In the genomic region with DNA sequence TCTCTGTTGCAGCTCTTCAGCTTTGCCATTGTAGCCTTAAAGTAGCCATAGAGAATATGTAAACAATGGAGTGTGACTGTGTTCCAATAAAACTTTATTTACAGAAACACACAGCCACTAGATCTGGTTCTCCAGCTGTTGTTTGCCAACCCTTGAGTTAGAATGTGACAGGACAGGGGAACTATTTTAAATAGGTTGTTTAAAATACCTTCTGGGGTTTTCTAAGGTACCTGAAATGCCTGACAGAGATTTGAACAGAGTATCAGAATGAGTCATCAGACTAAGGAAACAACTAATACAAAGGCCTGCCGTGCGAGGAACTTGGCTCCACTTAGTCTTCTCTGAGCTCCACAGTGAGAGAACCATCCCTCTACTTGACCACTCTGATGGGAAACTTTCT, we compare ENCODE assay signal across 8 cellular contexts.
A peak's percentile ranks its signal among the peaks of the same experiment; 100 is the strongest.
DNase-seq lines count a peak whose midpoint lies in the region; ATAC-seq, FAIRE-seq and TF ChIP-seq lines count a peak whose summit lies in the region.

No MANE protein-coding gene starts in this region.

- H3K4me3 ChIP-seq in GM06990 (replicated peaks; ENCODE audit: low read depth, low read length) (no peak overlapping the region), bronchial epithelial cell (ENCODE audit: low read depth, low read length) (no peak overlapping the region), kidney (ENCODE audit: low read length in 2 of 2) (no peak overlapping the region)

- FAIRE-seq in bronchial epithelial cell (lab: Jason Lieb, UNC) (no peak), kidney (lab: Jason Lieb, UNC) (no peak)

- ATAC-seq in GM19438 (IDR thresholded peaks at IDR 0.05; ENCODE audit: low read depth, unreplicated experiment) (peak; percentile 99), HG03108 (IDR thresholded peaks at IDR 0.05; ENCODE audit: unreplicated experiment) (peak; percentile 99)

- no peaks in the 10 kb centered on the region for H3K27me3 ChIP-seq in GM06990 (replicated peaks; ENCODE audit: control insufficient read depth, insufficient read depth, low read length)
- H3K27me3 ChIP-seq in bronchial epithelial cell (ENCODE audit: control insufficient read depth, insufficient read depth, low read length): no peaks in the 10 kb centered on the region

- H3K9me3 ChIP-seq in kidney (ENCODE audit: control insufficient read depth in 1 of 2, low read length in 2 of 2): no peaks in the 10 kb centered on the region

- no peaks in the 10 kb centered on the region for H3K36me3 ChIP-seq in GM06990 (ENCODE audit: control insufficient read depth, insufficient read depth, low read length)
- H3K36me3 ChIP-seq in bronchial epithelial cell (ENCODE audit: control insufficient read depth, insufficient read depth, low read length): no peaks in the 10 kb centered on the region
- peaks cover 0 to 11% of the 10 kb centered on the region in 2 donors for H3K36me3 ChIP-seq in kidney (ENCODE audit: control insufficient read depth in 1 of 2, insufficient read depth in 2 of 2, low read length in 2 of 2)

- H3K27ac ChIP-seq in kidney (ENCODE audit: low read depth in 2 of 2, low read length in 2 of 2): no peak overlapping the region

- H3K4me1 ChIP-seq in kidney (ENCODE audit: control insufficient read depth in 1 of 2, insufficient read depth in 1 of 2, low read depth in 1 of 2, low read length in 2 of 2): no peaks in the 10 kb centered on the region

- DNase-seq in GM06990 (ENCODE audit: extremely low read depth, insufficient read length) (peak; percentile 71), bronchial epithelial cell (ENCODE audit: low read depth) (peak; percentile 76), DMS153 (lab: John Stamatoyannopoulos, UW) (no peak), NCI-H748 treated with DMSO at 0.1 percent for 48 hours (lab: John Stamatoyannopoulos, UW) (no peak), kidney (no peak), AG20443 (ENCODE audit: low spot score) (no peak)

- no peak overlapping the region for H3K9ac ChIP-seq in kidney (ENCODE audit: low read length in 2 of 2)

- intact Hi-C loops in kidney (cut with DNase I): no loop called here

- TF ChIP-seq CTCF in GM06990 (IDR thresholded peaks at IDR 0.05; ENCODE audit: insufficient read depth, low read length, poor library complexity, severe bottlenecking): no peak
- no peak for TF ChIP-seq CTCF in bronchial epithelial cell (IDR thresholded peaks at IDR 0.05; ENCODE audit: insufficient read depth, low read length, severe bottlenecking)
- TF ChIP-seq CTCF in kidney (IDR thresholded peaks at IDR 0.05; ENCODE audit: borderline replicate concordance, extremely low read depth, insufficient read depth): no peak

Comparison
In these comparisons a context has a peak if more than half of its experiments do, and no peak if none do; other contexts are left out.
1. DNase-seq: peak in GM06990 (single experiment) and bronchial epithelial cell (single experiment); none in DMS153 (single experiment), NCI-H748 treated with DMSO at 0.1 percent for 48 hours (single experiment), kidney (single experiment) and AG20443 (single experiment).